1 cellular context compared by ENCODE assay signal in genomic region chr11:69888671-69889076, GRCh38.
TF ChIP-seq lines count a peak whose summit lies in the region.

No MANE protein-coding gene starts in this region.

TF ChIP-seq in GM23338, 12 proteins besides CTCF, POLR2A, EP300 and RAD21 (continued from another document):
- TF ChIP-seq, protein P1, sequence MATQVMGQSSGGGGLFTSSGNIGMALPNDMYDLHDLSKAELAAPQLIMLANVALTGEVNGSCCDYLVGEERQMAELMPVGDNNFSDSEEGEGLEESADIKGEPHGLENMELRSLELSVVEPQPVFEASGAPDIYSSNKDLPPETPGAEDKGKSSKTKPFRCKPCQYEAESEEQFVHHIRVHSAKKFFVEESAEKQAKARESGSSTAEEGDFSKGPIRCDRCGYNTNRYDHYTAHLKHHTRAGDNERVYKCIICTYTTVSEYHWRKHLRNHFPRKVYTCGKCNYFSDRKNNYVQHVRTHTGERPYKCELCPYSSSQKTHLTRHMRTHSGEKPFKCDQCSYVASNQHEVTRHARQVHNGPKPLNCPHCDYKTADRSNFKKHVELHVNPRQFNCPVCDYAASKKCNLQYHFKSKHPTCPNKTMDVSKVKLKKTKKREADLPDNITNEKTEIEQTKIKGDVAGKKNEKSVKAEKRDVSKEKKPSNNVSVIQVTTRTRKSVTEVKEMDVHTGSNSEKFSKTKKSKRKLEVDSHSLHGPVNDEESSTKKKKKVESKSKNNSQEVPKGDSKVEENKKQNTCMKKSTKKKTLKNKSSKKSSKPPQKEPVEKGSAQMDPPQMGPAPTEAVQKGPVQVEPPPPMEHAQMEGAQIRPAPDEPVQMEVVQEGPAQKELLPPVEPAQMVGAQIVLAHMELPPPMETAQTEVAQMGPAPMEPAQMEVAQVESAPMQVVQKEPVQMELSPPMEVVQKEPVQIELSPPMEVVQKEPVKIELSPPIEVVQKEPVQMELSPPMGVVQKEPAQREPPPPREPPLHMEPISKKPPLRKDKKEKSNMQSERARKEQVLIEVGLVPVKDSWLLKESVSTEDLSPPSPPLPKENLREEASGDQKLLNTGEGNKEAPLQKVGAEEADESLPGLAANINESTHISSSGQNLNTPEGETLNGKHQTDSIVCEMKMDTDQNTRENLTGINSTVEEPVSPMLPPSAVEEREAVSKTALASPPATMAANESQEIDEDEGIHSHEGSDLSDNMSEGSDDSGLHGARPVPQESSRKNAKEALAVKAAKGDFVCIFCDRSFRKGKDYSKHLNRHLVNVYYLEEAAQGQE (IDR thresholded peaks at IDR 0.05; ENCODE audit: unreplicated experiment), result no peak
- no peak for TF ChIP-seq JUNB (IDR thresholded peaks at IDR 0.05; ENCODE audit: unreplicated experiment)
- TF ChIP-seq EZH2 (IDR thresholded peaks at IDR 0.05; ENCODE audit: low read depth, unreplicated experiment), result no peak
- TF ChIP-seq CREB1 (CRISPR knock-in tag; IDR thresholded peaks at IDR 0.05; ENCODE audit: low read depth), result no peak
- TF ChIP-seq POLR2AphosphoS5 (IDR thresholded peaks at IDR 0.05; ENCODE audit: low read depth), result no peak
- TF ChIP-seq ZNF114 (CRISPR knock-in tag; IDR thresholded peaks at IDR 0.05), result no peak
- TF ChIP-seq EZH2phosphoT487 (IDR thresholded peaks at IDR 0.05; ENCODE audit: unreplicated experiment), result no peak
